Comparison of ENCODE assay signal across 1 cellular context in the genomic region with DNA sequence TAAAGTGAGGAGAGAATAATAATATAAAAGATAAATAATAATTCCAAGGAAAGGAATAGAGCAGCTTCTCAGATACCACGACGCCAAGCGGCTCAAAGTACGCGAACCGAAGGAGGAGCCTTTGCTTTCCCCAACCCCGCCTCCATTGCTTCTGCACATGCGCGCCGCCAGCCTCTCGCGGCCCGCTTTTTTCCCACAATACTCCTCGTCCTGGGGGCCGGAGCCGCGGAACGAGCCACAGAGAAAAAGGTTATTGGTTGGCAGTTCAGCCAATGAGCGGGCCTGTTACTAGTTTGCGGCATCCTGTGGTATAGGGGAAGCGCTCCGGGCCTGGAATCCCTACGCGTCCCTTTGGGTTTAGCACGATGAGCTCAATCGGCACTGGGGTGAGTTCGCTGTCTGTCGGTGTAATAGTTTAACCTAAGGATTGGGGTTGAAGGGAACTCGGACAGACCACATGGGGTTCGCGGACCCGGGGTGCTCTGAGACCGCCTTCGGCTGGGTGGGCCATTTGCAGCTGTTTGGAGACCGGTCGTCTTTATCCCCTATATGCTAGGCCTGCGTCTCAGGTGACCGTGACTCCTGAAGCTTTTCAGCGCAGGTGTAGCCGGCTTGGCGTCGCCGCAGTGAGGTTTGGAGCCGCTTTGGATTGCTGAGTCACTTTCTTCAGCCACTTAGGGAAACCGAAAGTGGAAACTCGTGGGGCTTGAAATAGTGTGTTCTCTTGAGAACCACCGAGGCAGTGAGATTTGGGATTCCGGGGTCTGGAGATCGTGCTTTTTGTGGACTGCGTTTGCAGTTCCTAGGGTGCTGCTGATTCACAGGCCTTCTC.
TF ChIP-seq lines count a peak whose summit lies in the region.

PSMA3 (plus strand) TSS at position 288 of the 832 bp plus-strand sequence; CDS start at position 366, 78 bp downstream.

TF ChIP-seq in HepG2, 621 proteins besides CTCF, POLR2A, EP300 and RAD21 (continued from another document and continues in another):
- TF ChIP-seq ZBTB37 (CRISPR knock-in tag; IDR thresholded peaks at IDR 0.05) (no peak), ZNF34 (CRISPR knock-in tag; IDR thresholded peaks at IDR 0.05; ENCODE audit: borderline replicate concordance) (no peak), ZNF782 (CRISPR knock-in tag; IDR thresholded peaks at IDR 0.05; ENCODE audit: borderline replicate concordance) (no peak), REL (CRISPR knock-in tag; conservative IDR thresholded peaks at IDR 0.05) (no peak), SMAD9 (CRISPR knock-in tag; IDR thresholded peaks at IDR 0.05) (no peak), HOXA9 (CRISPR knock-in tag; IDR thresholded peaks at IDR 0.05; ENCODE audit: borderline replicate concordance) (no peak), ZNF572 (CRISPR knock-in tag; IDR thresholded peaks at IDR 0.05) (peak; percentile 81; the same call in 1 of the 2 replicates), SP140L (CRISPR knock-in tag; IDR thresholded peaks at IDR 0.05; ENCODE audit: borderline replicate concordance) (no peak), AKNA (CRISPR knock-in tag; IDR thresholded peaks at IDR 0.05; ENCODE audit: borderline replicate concordance) (no peak), FOXP1 (IDR thresholded peaks at IDR 0.05) (no peak), FOXP1 (CRISPR knock-in tag; IDR thresholded peaks at IDR 0.05) (no peak), ZNF263 (CRISPR knock-in tag; IDR thresholded peaks at IDR 0.05) (no peak), AGO2 (optimal IDR thresholded peaks at IDR 0.05; ENCODE audit: low read depth, low read length) (no peak), PLRG1 (conservative IDR thresholded peaks at IDR 0.05) (no peak), TBX2 (CRISPR knock-in tag; IDR thresholded peaks at IDR 0.05; ENCODE audit: borderline replicate concordance) (peak; percentile 59), CC2D1A (CRISPR knock-in tag; IDR thresholded peaks at IDR 0.05) (no peak), HNF1A (IDR thresholded peaks at IDR 0.05; ENCODE audit: low read depth) (no peak), HNF1A (CRISPR knock-in tag; IDR thresholded peaks at IDR 0.05; ENCODE audit: borderline replicate concordance) (no peak; the same call in 1 of the 2 replicates), FIP1L1 (IDR thresholded peaks at IDR 0.05; ENCODE audit: borderline replicate concordance, insufficient read depth, low read depth, low read length) (no peak), ZNF17 (CRISPR knock-in tag; IDR thresholded peaks at IDR 0.05) (no peak), ZNF484 (CRISPR knock-in tag; IDR thresholded peaks at IDR 0.05; ENCODE audit: borderline replicate concordance, low read depth) (no peak), ZNF605 (CRISPR knock-in tag; IDR thresholded peaks at IDR 0.05) (peak; percentile 68; the same call in 1 of the 2 replicates), NFKBIZ (CRISPR knock-in tag; IDR thresholded peaks at IDR 0.05) (no peak), ZSCAN25 (CRISPR knock-in tag; IDR thresholded peaks at IDR 0.05) (no peak)
- TF ChIP-seq, protein P1, sequence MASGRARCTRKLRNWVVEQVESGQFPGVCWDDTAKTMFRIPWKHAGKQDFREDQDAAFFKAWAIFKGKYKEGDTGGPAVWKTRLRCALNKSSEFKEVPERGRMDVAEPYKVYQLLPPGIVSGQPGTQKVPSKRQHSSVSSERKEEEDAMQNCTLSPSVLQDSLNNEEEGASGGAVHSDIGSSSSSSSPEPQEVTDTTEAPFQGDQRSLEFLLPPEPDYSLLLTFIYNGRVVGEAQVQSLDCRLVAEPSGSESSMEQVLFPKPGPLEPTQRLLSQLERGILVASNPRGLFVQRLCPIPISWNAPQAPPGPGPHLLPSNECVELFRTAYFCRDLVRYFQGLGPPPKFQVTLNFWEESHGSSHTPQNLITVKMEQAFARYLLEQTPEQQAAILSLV (CRISPR knock-in tag; IDR thresholded peaks at IDR 0.05; ENCODE audit: borderline replicate concordance), result no peak
- TF ChIP-seq, protein P2, sequence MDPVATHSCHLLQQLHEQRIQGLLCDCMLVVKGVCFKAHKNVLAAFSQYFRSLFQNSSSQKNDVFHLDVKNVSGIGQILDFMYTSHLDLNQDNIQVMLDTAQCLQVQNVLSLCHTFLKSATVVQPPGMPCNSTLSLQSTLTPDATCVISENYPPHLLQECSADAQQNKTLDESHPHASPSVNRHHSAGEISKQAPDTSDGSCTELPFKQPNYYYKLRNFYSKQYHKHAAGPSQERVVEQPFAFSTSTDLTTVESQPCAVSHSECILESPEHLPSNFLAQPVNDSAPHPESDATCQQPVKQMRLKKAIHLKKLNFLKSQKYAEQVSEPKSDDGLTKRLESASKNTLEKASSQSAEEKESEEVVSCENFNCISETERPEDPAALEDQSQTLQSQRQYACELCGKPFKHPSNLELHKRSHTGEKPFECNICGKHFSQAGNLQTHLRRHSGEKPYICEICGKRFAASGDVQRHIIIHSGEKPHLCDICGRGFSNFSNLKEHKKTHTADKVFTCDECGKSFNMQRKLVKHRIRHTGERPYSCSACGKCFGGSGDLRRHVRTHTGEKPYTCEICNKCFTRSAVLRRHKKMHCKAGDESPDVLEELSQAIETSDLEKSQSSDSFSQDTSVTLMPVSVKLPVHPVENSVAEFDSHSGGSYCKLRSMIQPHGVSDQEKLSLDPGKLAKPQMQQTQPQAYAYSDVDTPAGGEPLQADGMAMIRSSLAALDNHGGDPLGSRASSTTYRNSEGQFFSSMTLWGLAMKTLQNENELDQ (CRISPR knock-in tag; IDR thresholded peaks at IDR 0.05; ENCODE audit: borderline replicate concordance), result no peak
- TF ChIP-seq, protein P3, sequence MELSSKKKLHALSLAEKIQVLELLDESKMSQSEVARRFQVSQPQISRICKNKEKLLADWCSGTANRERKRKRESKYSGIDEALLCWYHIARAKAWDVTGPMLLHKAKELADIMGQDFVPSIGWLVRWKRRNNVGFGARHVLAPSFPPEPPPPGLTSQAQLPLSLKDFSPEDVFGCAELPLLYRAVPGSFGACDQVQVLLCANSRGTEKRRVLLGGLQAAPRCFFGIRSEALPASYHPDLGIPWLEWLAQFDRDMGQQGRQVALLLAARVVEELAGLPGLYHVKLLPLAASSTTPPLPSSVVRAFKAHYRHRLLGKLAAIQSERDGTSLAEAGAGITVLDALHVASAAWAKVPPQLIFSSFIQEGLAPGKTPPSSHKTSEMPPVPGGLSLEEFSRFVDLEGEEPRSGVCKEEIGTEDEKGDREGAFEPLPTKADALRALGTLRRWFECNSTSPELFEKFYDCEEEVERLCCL (CRISPR knock-in tag; IDR thresholded peaks at IDR 0.05; ENCODE audit: borderline replicate concordance), result no peak
- TF ChIP-seq, protein P4, sequence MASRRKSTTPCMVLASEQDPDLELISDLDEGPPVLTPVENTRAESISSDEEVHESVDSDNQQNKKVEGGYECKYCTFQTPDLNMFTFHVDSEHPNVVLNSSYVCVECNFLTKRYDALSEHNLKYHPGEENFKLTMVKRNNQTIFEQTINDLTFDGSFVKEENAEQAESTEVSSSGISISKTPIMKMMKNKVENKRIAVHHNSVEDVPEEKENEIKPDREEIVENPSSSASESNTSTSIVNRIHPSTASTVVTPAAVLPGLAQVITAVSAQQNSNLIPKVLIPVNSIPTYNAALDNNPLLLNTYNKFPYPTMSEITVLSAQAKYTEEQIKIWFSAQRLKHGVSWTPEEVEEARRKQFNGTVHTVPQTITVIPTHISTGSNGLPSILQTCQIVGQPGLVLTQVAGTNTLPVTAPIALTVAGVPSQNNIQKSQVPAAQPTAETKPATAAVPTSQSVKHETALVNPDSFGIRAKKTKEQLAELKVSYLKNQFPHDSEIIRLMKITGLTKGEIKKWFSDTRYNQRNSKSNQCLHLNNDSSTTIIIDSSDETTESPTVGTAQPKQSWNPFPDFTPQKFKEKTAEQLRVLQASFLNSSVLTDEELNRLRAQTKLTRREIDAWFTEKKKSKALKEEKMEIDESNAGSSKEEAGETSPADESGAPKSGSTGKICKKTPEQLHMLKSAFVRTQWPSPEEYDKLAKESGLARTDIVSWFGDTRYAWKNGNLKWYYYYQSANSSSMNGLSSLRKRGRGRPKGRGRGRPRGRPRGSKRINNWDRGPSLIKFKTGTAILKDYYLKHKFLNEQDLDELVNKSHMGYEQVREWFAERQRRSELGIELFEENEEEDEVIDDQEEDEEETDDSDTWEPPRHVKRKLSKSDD (CRISPR knock-in tag; IDR thresholded peaks at IDR 0.05; ENCODE audit: low read depth), result no peak
- TF ChIP-seq, protein P5, sequence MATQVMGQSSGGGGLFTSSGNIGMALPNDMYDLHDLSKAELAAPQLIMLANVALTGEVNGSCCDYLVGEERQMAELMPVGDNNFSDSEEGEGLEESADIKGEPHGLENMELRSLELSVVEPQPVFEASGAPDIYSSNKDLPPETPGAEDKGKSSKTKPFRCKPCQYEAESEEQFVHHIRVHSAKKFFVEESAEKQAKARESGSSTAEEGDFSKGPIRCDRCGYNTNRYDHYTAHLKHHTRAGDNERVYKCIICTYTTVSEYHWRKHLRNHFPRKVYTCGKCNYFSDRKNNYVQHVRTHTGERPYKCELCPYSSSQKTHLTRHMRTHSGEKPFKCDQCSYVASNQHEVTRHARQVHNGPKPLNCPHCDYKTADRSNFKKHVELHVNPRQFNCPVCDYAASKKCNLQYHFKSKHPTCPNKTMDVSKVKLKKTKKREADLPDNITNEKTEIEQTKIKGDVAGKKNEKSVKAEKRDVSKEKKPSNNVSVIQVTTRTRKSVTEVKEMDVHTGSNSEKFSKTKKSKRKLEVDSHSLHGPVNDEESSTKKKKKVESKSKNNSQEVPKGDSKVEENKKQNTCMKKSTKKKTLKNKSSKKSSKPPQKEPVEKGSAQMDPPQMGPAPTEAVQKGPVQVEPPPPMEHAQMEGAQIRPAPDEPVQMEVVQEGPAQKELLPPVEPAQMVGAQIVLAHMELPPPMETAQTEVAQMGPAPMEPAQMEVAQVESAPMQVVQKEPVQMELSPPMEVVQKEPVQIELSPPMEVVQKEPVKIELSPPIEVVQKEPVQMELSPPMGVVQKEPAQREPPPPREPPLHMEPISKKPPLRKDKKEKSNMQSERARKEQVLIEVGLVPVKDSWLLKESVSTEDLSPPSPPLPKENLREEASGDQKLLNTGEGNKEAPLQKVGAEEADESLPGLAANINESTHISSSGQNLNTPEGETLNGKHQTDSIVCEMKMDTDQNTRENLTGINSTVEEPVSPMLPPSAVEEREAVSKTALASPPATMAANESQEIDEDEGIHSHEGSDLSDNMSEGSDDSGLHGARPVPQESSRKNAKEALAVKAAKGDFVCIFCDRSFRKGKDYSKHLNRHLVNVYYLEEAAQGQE (IDR thresholded peaks at IDR 0.05; ENCODE audit: borderline replicate concordance in 1 of 2, low read depth in 1 of 2, low read length in 2 of 2), result peak in 1 of 2 experiments; percentile 18; a peak in 1 of 4 replicates
